19 cellular contexts compared by ENCODE assay signal in genomic region chr4:9901262-9901661, GRCh38.
DNase-seq lines count a peak whose midpoint lies in the region; ATAC-seq, FAIRE-seq and TF ChIP-seq lines count a peak whose summit lies in the region.
"Had no signal": no experiment of that assay in that cellular context is flagged by ENCODE, and none has a peak within 500 bp of the region (broad histone marks: within the 10 kb centered on the region; RNA-seq: fewer than 3 reads in every experiment).

No MANE protein-coding gene starts in this region.

- no peaks in the 10 kb centered on the region for H4K20me1 ChIP-seq in astrocyte (ENCODE audit: insufficient read depth, low read length)

- no peak overlapping the region for H3K4me3 Mint-ChIP-seq in astrocyte (ENCODE audit: unreplicated experiment)
- no peak overlapping the region for H3K4me3 Mint-ChIP-seq in activated naive CD4-positive, alpha-beta T cell treated with anti-CD3 and anti-CD28 coated beads, Interleukin-2, amount 10 ng/mL, durations not matched to agents 7 days and 5 days
- H3K4me3 Mint-ChIP-seq: CD4-positive, alpha-beta T cell; H9; HFFc6 had no signal

- CTCF ChIA-PET in activated naive CD4-positive, alpha-beta T cell treated with anti-CD3 and anti-CD28 coated beads, Interleukin-2, amount 10 ng/mL, durations not matched to agents 7 days and 5 days (lab: Charles Lee): no interaction called here

- ATAC-seq in Right ventricle myocardium superior (ENCODE audit: poor library complexity): peak; percentile 61
- ATAC-seq in GM19324 (IDR thresholded peaks at IDR 0.05; ENCODE audit: low FRiP score, unreplicated experiment): no peak
- no peak for ATAC-seq in left lobe of liver

- intact Hi-C loops in Right ventricle myocardium superior (cut with DNase I): loop anchor here (5.0 kb wide), 1 partner anchor 91 kb away; no protein-coding TSS in a partner anchor

- peaks cover 7% of the 10 kb centered on the region for H3K4me1 Mint-ChIP-seq in astrocyte (ENCODE audit: low read depth, unreplicated experiment)
- no peaks in the 10 kb centered on the region for H3K4me1 Mint-ChIP-seq in activated naive CD4-positive, alpha-beta T cell treated with anti-CD3 and anti-CD28 coated beads, Interleukin-2, amount 10 ng/mL, durations not matched to agents 7 days and 5 days

- no peak for DNase-seq in astrocyte (ENCODE audit: low read depth)
- no peak for DNase-seq in Right ventricle myocardium superior
- DNase-seq in right atrium auricular region (ENCODE audit: low spot score): no peak
- DNase-seq in activated naive CD4-positive, alpha-beta T cell treated with anti-CD3 and anti-CD28 coated beads, Interleukin-2, amount 10 ng/mL, durations not matched to agents 7 days and 5 days: no peak
- DNase-seq in left lobe of liver (ENCODE audit: low spot score): no peak
- no peak for DNase-seq in globus pallidus (ENCODE audit: low spot score)
- DNase-seq: CD4-positive, alpha-beta T cell; COR-L47; DMS79 treated with DMSO at 0.1 percent for 48 hours; H9; HFFc6; Karpas-422; NCI-H1105 treated with DMSO at 0.1 percent for 48 hours; NCI-H1694 treated with DMSO at 0.1 percent for 48 hours; NCI-H2081 treated with DMSO at 0.1 percent for 48 hours; NCI-H446 treated with DMSO at 0.1 percent for 48 hours; NCI-H526 treated with DMSO at 0.1 percent for 48 hours; SHP77 had no signal

- peaks cover 9% of the 10 kb centered on the region for H3K27me3 Mint-ChIP-seq in astrocyte (ENCODE audit: low read depth, unreplicated experiment)
- H3K27me3 Mint-ChIP-seq in activated naive CD4-positive, alpha-beta T cell treated with anti-CD3 and anti-CD28 coated beads, Interleukin-2, amount 10 ng/mL, durations not matched to agents 7 days and 5 days: peaks cover 9% of the 10 kb centered on the region

- TF ChIP-seq CTCF in astrocyte (IDR thresholded peaks at IDR 0.05; ENCODE audit: insufficient read depth, low read depth, low read length) (no peak), right atrium auricular region (IDR thresholded peaks at IDR 0.05) (no peak)

- H3K4me1 ChIP-seq in astrocyte (ENCODE audit: insufficient read depth, low read length) (no peaks in the 10 kb centered on the region), right atrium auricular region (no peaks in the 10 kb centered on the region)

- H3K79me2 ChIP-seq in astrocyte (ENCODE audit: insufficient read depth, low read length): no peaks in the 10 kb centered on the region

- no peak overlapping the region for H2AFZ ChIP-seq in astrocyte (ENCODE audit: low read depth, low read length)

- no peaks in the 10 kb centered on the region for H3K36me3 Mint-ChIP-seq in astrocyte (ENCODE audit: low read depth, unreplicated experiment)
- no peaks in the 10 kb centered on the region for H3K36me3 Mint-ChIP-seq in activated naive CD4-positive, alpha-beta T cell treated with anti-CD3 and anti-CD28 coated beads, Interleukin-2, amount 10 ng/mL, durations not matched to agents 7 days and 5 days

- H3K9ac ChIP-seq in astrocyte (ENCODE audit: low read length): no peak overlapping the region

- H3K27ac Mint-ChIP-seq in astrocyte (ENCODE audit: unreplicated experiment): peak overlapping the region; percentile 77
- H3K27ac Mint-ChIP-seq in activated naive CD4-positive, alpha-beta T cell treated with anti-CD3 and anti-CD28 coated beads, Interleukin-2, amount 10 ng/mL, durations not matched to agents 7 days and 5 days: no peak overlapping the region
- H3K27ac Mint-ChIP-seq: CD4-positive, alpha-beta T cell; H9; HFFc6 had no signal

- H3K4me2 ChIP-seq in astrocyte (ENCODE audit: low read length): no peak overlapping the region

- H3K4me3 ChIP-seq in astrocyte (ENCODE audit: insufficient read depth, low read depth, low read length) (no peak overlapping the region), right atrium auricular region (no peak overlapping the region)

- H3K27me3 ChIP-seq in astrocyte (ENCODE audit: insufficient read depth, low read length) (peaks cover 3% of the 10 kb centered on the region), right atrium auricular region (no peaks in the 10 kb centered on the region)

- no peak overlapping the region for H3K27ac ChIP-seq in astrocyte (ENCODE audit: low read depth, low read length)
- peak overlapping the region; percentile 57 to 74 for H3K27ac ChIP-seq in right atrium auricular region

- H3K9me3 ChIP-seq in astrocyte (ENCODE audit: insufficient read depth, low read depth, low read length) (peaks cover 2% of the 10 kb centered on the region), right atrium auricular region (no peaks in the 10 kb centered on the region)

- H3K36me3 ChIP-seq in astrocyte (ENCODE audit: insufficient read depth, low read length) (no peaks in the 10 kb centered on the region), right atrium auricular region (no peaks in the 10 kb centered on the region)

- no peaks in the 10 kb centered on the region for H3K9me3 Mint-ChIP-seq in astrocyte (ENCODE audit: unreplicated experiment)
- H3K9me3 Mint-ChIP-seq in activated naive CD4-positive, alpha-beta T cell treated with anti-CD3 and anti-CD28 coated beads, Interleukin-2, amount 10 ng/mL, durations not matched to agents 7 days and 5 days: no peaks in the 10 kb centered on the region
- H3K9me3 Mint-ChIP-seq: CD4-positive, alpha-beta T cell; H9 had no signal

- no peak for FAIRE-seq in astrocyte (lab: Jason Lieb, UNC)
